ENCODE assay signal across 20 cellular contexts in genomic region chr1:68216088-68216487, GRCh38. TPM values are rescaled to one million over a fixed set of nuclear protein-coding genes. Genes with fewer than 3 reads are reported as not detected.
"Had no signal": no experiment of that assay in that cellular context is flagged by ENCODE, and none has a peak within 500 bp of the region (broad histone marks: within the 10 kb centered on the region; RNA-seq: fewer than 3 reads in every experiment).

No MANE protein-coding gene starts in this region.

- H3K27me3 Mint-ChIP-seq: activated CD4-positive, alpha-beta memory T cell treated with anti-CD3 and anti-CD28 coated beads, Interleukin-2, amount 10 ng/mL, durations not matched to agents 7 days and 5 days; activated naive CD4-positive, alpha-beta T cell treated with anti-CD3 and anti-CD28 coated beads, Interleukin-2, amount 10 ng/mL, durations not matched to agents 7 days and 5 days had no signal

- H3K4me3 ChIP-seq: testis, uterus had no signal

- H3K4me1 Mint-ChIP-seq: activated CD4-positive, alpha-beta memory T cell treated with anti-CD3 and anti-CD28 coated beads, Interleukin-2, amount 10 ng/mL, durations not matched to agents 7 days and 5 days; activated CD4-positive, alpha-beta T cell treated with anti-CD3 and anti-CD28 coated beads, Interleukin-2, amount 10 ng/mL, durations not matched to agents 24 days and 14 days; activated naive CD4-positive, alpha-beta T cell treated with anti-CD3 and anti-CD28 coated beads, Interleukin-2, amount 10 ng/mL, durations not matched to agents 7 days and 5 days; stimulated activated naive B cell treated with anti-CD40 and anti-IgM and Interleukin-4, amounts not matched to agents 10 μg/mL and 1 μg/mL and 100 μg/mL, for 72 hours had no signal

- H3K27me3 ChIP-seq: testis, uterus had no signal

- DNase-seq: activated CD4-positive, alpha-beta memory T cell treated with anti-CD3 and anti-CD28 coated beads, Interleukin-2, amount 10 ng/mL, durations not matched to agents 7 days and 5 days; activated CD4-positive, alpha-beta T cell treated with anti-CD3 and anti-CD28 coated beads, Interleukin-2, amount 10 ng/mL, durations not matched to agents 24 days and 14 days; activated effector memory CD4-positive, alpha-beta T cell treated with anti-CD3 and anti-CD28 coated beads, Interleukin-2, amount 50 U/mL, for 16 hours; activated naive CD4-positive, alpha-beta T cell treated with anti-CD3 and anti-CD28 coated beads, Interleukin-2, amount 10 ng/mL, durations not matched to agents 7 days and 5 days; activated T-cell treated with anti-CD3 and anti-CD28 coated beads for 4 hours; amygdala; cerebellar nuclear complex; effector CD8-positive, alpha-beta T cell; erythroblast; hypothalamus; nephron progenitor cell; occipital lobe; retina; stimulated activated CD4-positive, alpha-beta T cell treated with anti-CD3 and anti-CD28 coated beads, Interleukin-2, amount 100 ng/mL, for 48 hours; stimulated activated CD8-positive, alpha-beta memory T cell treated with anti-CD3 and anti-CD28 coated beads, Interleukin-4, amount 100 ng/mL, for 48 hours; stimulated activated naive B cell treated with anti-CD40 and anti-IgM and Interleukin-4, amounts not matched to agents 10 μg/mL and 1 μg/mL and 100 μg/mL, for 72 hours; testis; uterus had no signal

- H3K9me3 Mint-ChIP-seq: activated CD4-positive, alpha-beta memory T cell treated with anti-CD3 and anti-CD28 coated beads, Interleukin-2, amount 10 ng/mL, durations not matched to agents 7 days and 5 days; activated CD4-positive, alpha-beta T cell treated with anti-CD3 and anti-CD28 coated beads, Interleukin-2, amount 10 ng/mL, durations not matched to agents 24 days and 14 days; activated naive CD4-positive, alpha-beta T cell treated with anti-CD3 and anti-CD28 coated beads, Interleukin-2, amount 10 ng/mL, durations not matched to agents 7 days and 5 days; nephron progenitor cell; stimulated activated naive B cell treated with anti-CD40 and anti-IgM and Interleukin-4, amounts not matched to agents 10 μg/mL and 1 μg/mL and 100 μg/mL, for 72 hours had no signal

- ATAC-seq: activated CD4-positive, CD25-positive, alpha-beta regulatory T cell treated with anti-CD3 and anti-CD28 coated beads, Interleukin-2, amount 50 U/mL, for 24 hours; stimulated activated naive B cell treated with anti-CD40 and anti-IgM and Interleukin-4, amounts not matched to agents 10 μg/mL and 1 μg/mL and 100 μg/mL, for 72 hours had no signal

- H3K9me3 ChIP-seq: testis, uterus had no signal

- H3K4me1 ChIP-seq: testis had no signal

- H3K27ac ChIP-seq: testis had no signal

- H3K36me3 Mint-ChIP-seq: activated naive CD4-positive, alpha-beta T cell treated with anti-CD3 and anti-CD28 coated beads, Interleukin-2, amount 10 ng/mL, durations not matched to agents 7 days and 5 days; stimulated activated naive B cell treated with anti-CD40 and anti-IgM and Interleukin-4, amounts not matched to agents 10 μg/mL and 1 μg/mL and 100 μg/mL, for 72 hours had no signal

- H3K4me3 Mint-ChIP-seq: activated CD4-positive, alpha-beta memory T cell treated with anti-CD3 and anti-CD28 coated beads, Interleukin-2, amount 10 ng/mL, durations not matched to agents 7 days and 5 days; activated CD4-positive, alpha-beta T cell treated with anti-CD3 and anti-CD28 coated beads, Interleukin-2, amount 10 ng/mL, durations not matched to agents 24 days and 14 days; activated naive CD4-positive, alpha-beta T cell treated with anti-CD3 and anti-CD28 coated beads, Interleukin-2, amount 10 ng/mL, durations not matched to agents 7 days and 5 days; nephron progenitor cell; stimulated activated naive B cell treated with anti-CD40 and anti-IgM and Interleukin-4, amounts not matched to agents 10 μg/mL and 1 μg/mL and 100 μg/mL, for 72 hours had no signal

- H3K36me3 ChIP-seq: uterus had no signal

- H3K27ac Mint-ChIP-seq: activated CD4-positive, alpha-beta memory T cell treated with anti-CD3 and anti-CD28 coated beads, Interleukin-2, amount 10 ng/mL, durations not matched to agents 7 days and 5 days; activated CD4-positive, alpha-beta T cell treated with anti-CD3 and anti-CD28 coated beads, Interleukin-2, amount 10 ng/mL, durations not matched to agents 24 days and 14 days; activated naive CD4-positive, alpha-beta T cell treated with anti-CD3 and anti-CD28 coated beads, Interleukin-2, amount 10 ng/mL, durations not matched to agents 7 days and 5 days; nephron progenitor cell; stimulated activated naive B cell treated with anti-CD40 and anti-IgM and Interleukin-4, amounts not matched to agents 10 μg/mL and 1 μg/mL and 100 μg/mL, for 72 hours had no signal

RNA-seq across cellular contexts. Expression of gene WLS, which starts 16.2 kb away (rescaled TPM):
- total RNA-seq: activated CD4-positive, alpha-beta memory T cell treated with anti-CD3 and anti-CD28 coated beads, Interleukin-2, amount 10 ng/mL, durations not matched to agents 7 days and 5 days; activated CD4-positive, alpha-beta T cell treated with anti-CD3 and anti-CD28 coated beads, Interleukin-2, amount 10 ng/mL, durations not matched to agents 24 days and 14 days; T-helper 2 cell treated with Interferon-gamma antibody and Interleukin-4, amounts not matched to agents 100 ng/mL and 5 ng/mL, for 36 hours had no signal
